ENCODE assay signal across 16 cellular contexts in genomic region chr14:96961895-96962294, GRCh38.
DNase-seq lines count a peak whose midpoint lies in the region; ATAC-seq and TF ChIP-seq lines count a peak whose summit lies in the region.
"Had no signal": no experiment of that assay in that cellular context is flagged by ENCODE, and none has a peak within 500 bp of the region (broad histone marks: within the 10 kb centered on the region; RNA-seq: fewer than 3 reads in every experiment).

No MANE protein-coding gene starts in this region.

- no peak overlapping the region for H3K9ac ChIP-seq in SK-N-SH
- H3K9ac ChIP-seq in mammary epithelial cell (ENCODE audit: insufficient read depth, low read length): no peak overlapping the region
- H3K9ac ChIP-seq: neural progenitor cell had no signal

- H3K4me1 ChIP-seq in DOHH2 (ENCODE audit: control insufficient read depth, low read length): peaks cover 20% of the 10 kb centered on the region
- peaks cover 0 to 17% of the 10 kb centered on the region in 2 experiments; a peak in 2 of 4 replicates for H3K4me1 ChIP-seq in SK-N-SH (ENCODE audit: control insufficient read depth in 1 of 2, insufficient read depth in 2 of 2, low read depth in 1 of 2, low read length in 1 of 2)
- no peaks in the 10 kb centered on the region for H3K4me1 ChIP-seq in mammary epithelial cell (ENCODE audit: insufficient read depth, low read length)
- H3K4me1 ChIP-seq: transverse colon had no signal

- H3K4me3 Mint-ChIP-seq in activated CD4-positive, alpha-beta T cell treated with anti-CD3 and anti-CD28 coated beads for 36 hours: no peak overlapping the region
- peak overlapping the region; percentile 47 for H3K4me3 Mint-ChIP-seq in activated T-helper 17 cell treated with anti-CD3 and anti-CD28 coated beads, Interleukin-2, amount 50 U/mL, for 72 hours
- H3K4me3 Mint-ChIP-seq in naive thymus-derived CD8-positive, alpha-beta T cell: peak overlapping the region; percentile 41 to 77 (median 72)
- H3K4me3 Mint-ChIP-seq: neural progenitor cell had no signal

- dilution Hi-C loops in mammary epithelial cell (cut with HindIII; ENCODE audit: low sequenced_read_pairs): no loop called here

- CTCF ChIA-PET in activated CD4-positive, alpha-beta T cell treated with anti-CD3 and anti-CD28 coated beads for 36 hours (lab: Charles Lee): no interaction called here
- CTCF ChIA-PET in SK-N-SH (lab: Yijun Ruan, JAX) (no interaction called here), mammary epithelial cell (lab: Charles Lee; ENCODE audit: low non-redundant PET) (interaction anchor here (0.6 kb wide), 1 partner anchor 14 kb away, joined by 4 read pairs; no protein-coding TSS in a partner anchor)

- peak overlapping the region; percentile 63 for H3K4me2 ChIP-seq in DOHH2 (ENCODE audit: low read length)
- no peak overlapping the region for H3K4me2 ChIP-seq in SK-N-SH
- H3K4me2 ChIP-seq in mammary epithelial cell (ENCODE audit: insufficient read depth, low read depth, low read length): no peak overlapping the region
- H3K4me2 ChIP-seq: neural progenitor cell had no signal

- POLR2A ChIA-PET in activated CD4-positive, alpha-beta T cell treated with anti-CD3 and anti-CD28 coated beads for 36 hours (lab: Charles Lee): no interaction called here
- POLR2A ChIA-PET in naive thymus-derived CD8-positive, alpha-beta T cell (lab: Charles Lee): interaction anchor here (0.6 to 1.6 kb wide), 7 partner anchors 8 to 158 kb away, joined by 3 to 6 read pairs (median 4); no protein-coding TSS in a partner anchor
- POLR2A ChIA-PET in SK-N-SH (lab: Yijun Ruan, JAX): no interaction called here

- H3K79me2 ChIP-seq in DOHH2 (ENCODE audit: control insufficient read depth, low read length) (no peaks in the 10 kb centered on the region), SK-N-SH (ENCODE audit: insufficient read depth) (no peaks in the 10 kb centered on the region), mammary epithelial cell (ENCODE audit: insufficient read depth, low read length) (no peaks in the 10 kb centered on the region)

- intact Hi-C loops in activated CD4-positive, alpha-beta T cell treated with anti-CD3 and anti-CD28 coated beads for 36 hours (cut with DNase I, micrococcal nuclease): no loop called here
- intact Hi-C loops in mammary epithelial cell (cut with micrococcal nuclease): no loop called here

- H2AFZ ChIP-seq in SK-N-SH (ENCODE audit: low read depth): no peak overlapping the region
- no peak overlapping the region for H2AFZ ChIP-seq in mammary epithelial cell (ENCODE audit: low read depth, low read length)
- H2AFZ ChIP-seq: neural progenitor cell had no signal

- H3K27ac ChIP-seq in DOHH2 (ENCODE audit: low read depth, low read length): peak overlapping the region; percentile 64
- H3K27ac ChIP-seq in SK-N-SH (ENCODE audit: low read depth in 2 of 2, low read length in 1 of 2): no peak overlapping the region
- no peak overlapping the region for H3K27ac ChIP-seq in mammary epithelial cell (ENCODE audit: insufficient read depth, low read depth, low read length)
- H3K27ac ChIP-seq: neural progenitor cell had no signal

- H4K20me1 ChIP-seq in DOHH2 (ENCODE audit: control insufficient read depth, insufficient read depth, low read depth, low read length): no peaks in the 10 kb centered on the region
- H4K20me1 ChIP-seq in SK-N-SH (ENCODE audit: insufficient read depth): no peaks in the 10 kb centered on the region
- H4K20me1 ChIP-seq in mammary epithelial cell (ENCODE audit: insufficient read depth, low read length): no peaks in the 10 kb centered on the region

- peak overlapping the region; percentile 88 for H3K27ac Mint-ChIP-seq in activated CD4-positive, alpha-beta T cell treated with anti-CD3 and anti-CD28 coated beads for 36 hours
- H3K27ac Mint-ChIP-seq in activated T-helper 17 cell treated with anti-CD3 and anti-CD28 coated beads, Interleukin-2, amount 50 U/mL, for 72 hours: peak overlapping the region; percentile 81
- H3K27ac Mint-ChIP-seq in naive thymus-derived CD8-positive, alpha-beta T cell: peak overlapping the region; percentile 89 to 98 (median 96)
- H3K27ac Mint-ChIP-seq: neural progenitor cell had no signal

- H3K9me2 ChIP-seq in DOHH2 (replicated peaks; ENCODE audit: control insufficient read depth, low read length) (no peaks in the 10 kb centered on the region), SK-N-SH (no peaks in the 10 kb centered on the region)

- no peaks in the 10 kb centered on the region for H3K27me3 Mint-ChIP-seq in activated CD4-positive, alpha-beta T cell treated with anti-CD3 and anti-CD28 coated beads for 36 hours
- no peaks in the 10 kb centered on the region for H3K27me3 Mint-ChIP-seq in activated T-helper 17 cell treated with anti-CD3 and anti-CD28 coated beads, Interleukin-2, amount 50 U/mL, for 72 hours
- H3K27me3 Mint-ChIP-seq in naive thymus-derived CD8-positive, alpha-beta T cell: no peaks in the 10 kb centered on the region

- BruUV-seq in mammary epithelial cell (replicated peaks; lab: Mats Ljungman, UMichigan): no TSS peak

- H3K4me3 ChIP-seq in DOHH2 (ENCODE audit: low read length) (peak overlapping the region; percentile 60), SK-N-SH (ENCODE audit: low read depth in 2 of 2, low read length in 1 of 2) (no peak overlapping the region), mammary epithelial cell (replicated peaks in 1 of 3; ENCODE audit: insufficient read depth in 1 of 3, low read depth in 2 of 3, low read length in 3 of 3) (no peak overlapping the region)
- H3K4me3 ChIP-seq: neural progenitor cell, transverse colon had no signal

- in situ Hi-C loops in mammary epithelial cell (cut with MboI; ENCODE audit: low sequenced_read_pairs in 2 of 2): no loop called here

- H3F3A ChIP-seq in DOHH2 (ENCODE audit: control insufficient read depth, insufficient read depth) (no peaks in the 10 kb centered on the region), SK-N-SH (replicated peaks; ENCODE audit: insufficient read depth) (no peaks in the 10 kb centered on the region)

- no peak for DNase-seq in activated CD4-positive, alpha-beta T cell treated with anti-CD3 and anti-CD28 coated beads for 36 hours
- no peak for DNase-seq in activated CD4-positive, alpha-beta T cell treated with anti-CD3 and anti-CD28 coated beads for 48 hours
- DNase-seq in naive thymus-derived CD8-positive, alpha-beta T cell: no peak
- DNase-seq in SK-N-SH: no peak
- no peak for DNase-seq in mammary epithelial cell
- no peak for DNase-seq in AG08395 (ENCODE audit: low spot score)
- DNase-seq: H7; hippocampal formation; NCI-H187 treated with DMSO at 0.1 percent for 48 hours; NCI-H446; NK-92 treated with Interleukin-12 subunit alpha and Interleukin-12 subunit beta, amount 100 ng/mL, for 24 hours had no signal

- TF ChIP-seq EP300 in SK-N-SH (IDR thresholded peaks at IDR 0.05; ENCODE audit: borderline replicate concordance in 1 of 2, low read depth in 1 of 2, low read length in 1 of 2): no peak

- H3K36me3 ChIP-seq in DOHH2 (ENCODE audit: control insufficient read depth, low read length): peaks cover 10% of the 10 kb centered on the region
- H3K36me3 ChIP-seq in SK-N-SH (replicated peaks in 1 of 2; ENCODE audit: control insufficient read depth in 1 of 2, insufficient read depth in 2 of 2, low read length in 1 of 2): no peaks in the 10 kb centered on the region
- no peaks in the 10 kb centered on the region for H3K36me3 ChIP-seq in mammary epithelial cell (ENCODE audit: insufficient read depth, low read length)
- H3K36me3 ChIP-seq: neural progenitor cell, transverse colon had no signal

- peaks cover 26% of the 10 kb centered on the region for H3K36me3 Mint-ChIP-seq in activated CD4-positive, alpha-beta T cell treated with anti-CD3 and anti-CD28 coated beads for 36 hours (ENCODE audit: low read depth)
- H3K36me3 Mint-ChIP-seq in activated T-helper 17 cell treated with anti-CD3 and anti-CD28 coated beads, Interleukin-2, amount 50 U/mL, for 72 hours (ENCODE audit: low read depth): no peaks in the 10 kb centered on the region
- peaks cover 0 to 35% (median 22%) of the 10 kb centered on the region in 3 donors for H3K36me3 Mint-ChIP-seq in naive thymus-derived CD8-positive, alpha-beta T cell

- H3K4me1 Mint-ChIP-seq in activated CD4-positive, alpha-beta T cell treated with anti-CD3 and anti-CD28 coated beads for 36 hours: peaks cover 47% of the 10 kb centered on the region
- peaks cover 26% of the 10 kb centered on the region for H3K4me1 Mint-ChIP-seq in activated T-helper 17 cell treated with anti-CD3 and anti-CD28 coated beads, Interleukin-2, amount 50 U/mL, for 72 hours
- peaks cover 21 to 71% (median 65%) of the 10 kb centered on the region in 4 donors for H3K4me1 Mint-ChIP-seq in naive thymus-derived CD8-positive, alpha-beta T cell

- TF ChIP-seq RAD21 in SK-N-SH (IDR thresholded peaks at IDR 0.05; ENCODE audit: low read length): no peak

- H3K9me3 Mint-ChIP-seq in activated CD4-positive, alpha-beta T cell treated with anti-CD3 and anti-CD28 coated beads for 36 hours (ENCODE audit: low read depth): peaks cover 18% of the 10 kb centered on the region
- peaks cover 18% of the 10 kb centered on the region for H3K9me3 Mint-ChIP-seq in activated T-helper 17 cell treated with anti-CD3 and anti-CD28 coated beads, Interleukin-2, amount 50 U/mL, for 72 hours
- peaks cover 0 to 40% (median 23%) of the 10 kb centered on the region in 9 donors for H3K9me3 Mint-ChIP-seq in naive thymus-derived CD8-positive, alpha-beta T cell

- no peak for ATAC-seq in activated CD4-positive, alpha-beta T cell treated with anti-CD3 and anti-CD28 coated beads for 36 hours
- ATAC-seq in activated T-helper 17 cell treated with anti-CD3 and anti-CD28 coated beads, Interleukin-2, amount 50 U/mL, for 72 hours (replicated peaks): no peak
- ATAC-seq in naive thymus-derived CD8-positive, alpha-beta T cell: no peak
- ATAC-seq: SK-N-SH treated with all-trans-retinoic acid at 6 μM for 48 hours had no signal

- peaks cover 25% of the 10 kb centered on the region for H3K9me3 ChIP-seq in DOHH2 (ENCODE audit: control insufficient read depth, insufficient read depth, low read length)
- H3K9me3 ChIP-seq in SK-N-SH: no peaks in the 10 kb centered on the region
- peaks cover 3% of the 10 kb centered on the region for H3K9me3 ChIP-seq in mammary epithelial cell (replicated peaks; ENCODE audit: insufficient read depth, low read length)
- H3K9me3 ChIP-seq: transverse colon had no signal

- 35% methylated on average over 2 of the region's 2 CpGs for WGBS in SK-N-SH (ENCODE audit: low lambda C conversion rate)
- WGBS in mammary epithelial cell (ENCODE audit: low coverage, missing lambda C conversion rate): 45% methylated on average over 2 of the region's 2 CpGs

- H3K27me3 ChIP-seq in DOHH2 (ENCODE audit: control insufficient read depth, low read length): no peaks in the 10 kb centered on the region
- no peaks in the 10 kb centered on the region for H3K27me3 ChIP-seq in SK-N-SH (ENCODE audit: insufficient read depth)
- H3K27me3 ChIP-seq in mammary epithelial cell (ENCODE audit: insufficient read depth, low read length): no peaks in the 10 kb centered on the region
- H3K27me3 ChIP-seq: neural progenitor cell, transverse colon had no signal

- TF ChIP-seq CTCF in DOHH2 (IDR thresholded peaks at IDR 0.05; ENCODE audit: low read depth, low read length, poor library complexity, severe bottlenecking) (no peak), SK-N-SH (IDR thresholded peaks at IDR 0.05) (no peak), mammary epithelial cell (conservative IDR thresholded peaks at IDR 0.05 in 1 of 2, IDR thresholded peaks at IDR 0.05 in 1 of 2; ENCODE audit: extremely low read depth in 1 of 2, insufficient read depth in 1 of 2, low read depth in 1 of 2, low read length in 2 of 2) (no peak)

TF ChIP-seq in SK-N-SH, 30 proteins besides CTCF, POLR2A, EP300 and RAD21 (continues in another document):
- TF ChIP-seq GATA2 (CRISPR knock-in tag; IDR thresholded peaks at IDR 0.05): no peak
